In the genomic region with DNA sequence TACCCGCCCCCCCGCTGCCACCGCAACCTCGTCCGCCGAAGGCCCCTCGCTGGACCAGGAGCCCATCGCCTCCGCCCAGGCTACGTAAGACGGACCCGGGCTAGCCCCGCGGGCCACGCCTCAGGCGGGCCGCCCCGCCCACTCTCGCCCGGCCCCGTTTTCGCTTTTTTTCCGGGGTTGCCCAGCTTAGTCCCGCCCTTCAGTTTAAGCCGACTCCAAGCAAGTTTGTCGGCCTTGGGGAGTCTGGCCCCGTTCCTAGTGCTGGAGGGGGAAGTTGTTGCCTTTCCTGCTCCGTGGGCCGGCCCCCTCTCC, we compare ENCODE assay signal across 8 cellular contexts. TPM values are rescaled to one million over a fixed set of nuclear protein-coding genes. Genes with fewer than 3 reads are reported as not detected.
DNase-seq lines count a peak whose midpoint lies in the region; ATAC-seq and TF ChIP-seq lines count a peak whose summit lies in the region.

No MANE protein-coding gene starts in this region.

- in situ Hi-C loops in Caki2 (cut with HindIII; ENCODE audit: low pct_unique_long_range_greater_than_20kb, low sequenced_read_pairs) (no loop called here), IMR-90 (cut with MboI; ENCODE audit: low sequenced_read_pairs) (no loop called here)

- H4K20me1 ChIP-seq in IMR-90 (ENCODE audit: insufficient read depth, low read length), result peaks cover 25% of the 10 kb centered on the region
- peaks cover 5% of the 10 kb centered on the region for H4K20me1 ChIP-seq in fibroblast of lung (ENCODE audit: control insufficient read depth, extremely low read depth, insufficient read depth, low read length)

- POLR2A ChIA-PET in IMR-90 (lab: Charles Lee; ENCODE audit: unreplicated experiment), result interaction anchor here (0.6 to 1.0 kb wide), 2 partner anchors 9 to 80 kb away, joined by 3 to 5 read pairs; no protein-coding TSS in a partner anchor
- POLR2A ChIA-PET in naive thymus-derived CD8-positive, alpha-beta T cell (lab: Charles Lee), result interaction anchor here (0.7 to 5.4 kb wide), 12 partner anchors 14 to 82 kb away, joined by 3 to 37 read pairs (median 4); partner anchors contain the start of genes CLK2, ENTREP3, FDPS and HCN3

- H3K27me3 ChIP-seq in IMR-90 (ENCODE audit: control insufficient read depth, insufficient read depth, low read length) (no peaks in the 10 kb centered on the region), fibroblast of lung (ENCODE audit: control insufficient read depth, insufficient read depth, low read length) (no peaks in the 10 kb centered on the region)

- peaks cover 0 to 3% (median 0%) of the 10 kb centered on the region in 3 donors for H3K36me3 Mint-ChIP-seq in naive thymus-derived CD8-positive, alpha-beta T cell

- H3K27ac ChIP-seq in IMR-90 (ENCODE audit: insufficient read depth, low read length) (peak overlapping the region; percentile 95), fibroblast of lung (ENCODE audit: insufficient read depth, low read length) (peak overlapping the region; percentile 70)

- no peak overlapping the region for H2BK15ac ChIP-seq in IMR-90 (ENCODE audit: low read depth, low read length)

- H3K4me3 ChIP-seq in IMR-90 (ENCODE audit: insufficient read depth, low read depth, low read length) (peak overlapping the region; percentile 58), fibroblast of lung (replicated peaks in 1 of 4; ENCODE audit: control extremely low read depth in 1 of 4, insufficient read depth in 1 of 4, low read depth in 3 of 4, low read length in 4 of 4) (peak overlapping the region; percentile 72 to 93 (median 84))

- peak overlapping the region; percentile 51 to 92; a peak in 3 of 4 replicates for H4K8ac ChIP-seq in IMR-90 (ENCODE audit: low read depth in 2 of 2, low read length in 2 of 2)

- peak overlapping the region; percentile 40 for H3K56ac ChIP-seq in IMR-90 (ENCODE audit: extremely low read depth, insufficient read depth, low read length)

- BruUV-seq in IMR-90 (replicated peaks; lab: Mats Ljungman, UMichigan), result no TSS peak

- H3K79me1 ChIP-seq in IMR-90 (ENCODE audit: low read depth in 1 of 2, low read length in 2 of 2), result peaks cover 9 to 64% of the 10 kb centered on the region in 2 experiments

- H3K4me2 ChIP-seq in IMR-90 (ENCODE audit: low read depth, low read length) (peak overlapping the region; percentile 90), fibroblast of lung (ENCODE audit: extremely low read depth, insufficient read depth, low read length) (peak overlapping the region; percentile 77)

- no peaks in the 10 kb centered on the region for H3K9me3 Mint-ChIP-seq in naive thymus-derived CD8-positive, alpha-beta T cell

- H3K4me1 ChIP-seq in IMR-90 (ENCODE audit: control insufficient read depth, insufficient read depth, low read length) (peaks cover 18% of the 10 kb centered on the region; the same call in 1 of the 2 replicates), fibroblast of lung (ENCODE audit: control insufficient read depth, extremely low read depth, insufficient read depth, low read length) (peaks cover 23% of the 10 kb centered on the region)

- H2AK5ac ChIP-seq in IMR-90 (ENCODE audit: low read depth, low read length), result peak overlapping the region; percentile 57

- H2AK9ac ChIP-seq in IMR-90 (replicated peaks; ENCODE audit: low read depth, low read length, poor library complexity), result peak overlapping the region; percentile 99

- peaks cover 20 to 41% (median 35%) of the 10 kb centered on the region in 4 donors for H3K4me1 Mint-ChIP-seq in naive thymus-derived CD8-positive, alpha-beta T cell

- peak overlapping the region in 9 of 10 donors; percentile 41 to 94 (median 83) for H3K27ac Mint-ChIP-seq in naive thymus-derived CD8-positive, alpha-beta T cell

- peak overlapping the region; percentile 67 for H4K5ac ChIP-seq in IMR-90 (ENCODE audit: low read depth, low read length)

- CTCF ChIA-PET in IMR-90 (lab: Yijun Ruan, JAX), result interaction anchor here (0.8 to 1.6 kb wide), 3 partner anchors 14 to 73 kb away, joined by 3 to 5 read pairs (median 4); no protein-coding TSS in a partner anchor

- peak overlapping the region; percentile 96 for H3K4ac ChIP-seq in IMR-90 (ENCODE audit: low read depth, low read length)

- H2AFZ ChIP-seq in IMR-90 (replicated peaks; ENCODE audit: low read length, poor library complexity), result peak overlapping the region; percentile 98
- peak overlapping the region; percentile 43 for H2AFZ ChIP-seq in fibroblast of lung (ENCODE audit: low read length)

- intact Hi-C loops in IMR-90 (cut with micrococcal nuclease), result loop anchor here (1.0 to 10.0 kb wide), 6 partner anchors 46 to 324 kb away; partner anchors contain the start of genes CLK2, HCN3, MTX1 and THBS3

- H2BK120ac ChIP-seq in IMR-90 (ENCODE audit: low read depth, low read length), result peak overlapping the region; percentile 48; the same call in 1 of the 2 replicates

- DNase-seq in Caki2 (ENCODE audit: low read depth) (peak; percentile 95), IMR-90 (peak; percentile 86), RPMI7951 (ENCODE audit: low read depth) (peak; percentile 83), fibroblast of lung (ENCODE audit: low read depth in 2 of 2) (peak; percentile 89 to 92)
- DNase-seq in activated T-helper 1 cell treated with anti-CD3 and anti-CD28 coated beads, Interleukin-2, amount 50 U/mL, for 16 hours (ENCODE audit: low read depth in 1 of 2, low spot score in 1 of 2), result peak; percentile 58 to 71
- peak; percentile 46 to 85 (median 68) for DNase-seq in naive thymus-derived CD8-positive, alpha-beta T cell
- peak; percentile 71 for DNase-seq in stimulated activated naive CD4-positive, alpha-beta T cell treated with Interleukin-2 at 50 U/mL for 16 hours (lab: John Stamatoyannopoulos, UW)

- no peak overlapping the region for H2BK20ac ChIP-seq in IMR-90 (ENCODE audit: low read depth, low read length)

- H3K9ac ChIP-seq in IMR-90 (ENCODE audit: low read depth, low read length) (peak overlapping the region; percentile 80), fibroblast of lung (ENCODE audit: insufficient read depth, low read length) (peak overlapping the region; percentile 76)

- H3K27me3 Mint-ChIP-seq in naive thymus-derived CD8-positive, alpha-beta T cell, result no peaks in the 10 kb centered on the region

- peaks cover 20% of the 10 kb centered on the region for H3K36me3 ChIP-seq in IMR-90 (ENCODE audit: control insufficient read depth, insufficient read depth, low read length)
- peaks cover 10% of the 10 kb centered on the region for H3K36me3 ChIP-seq in fibroblast of lung (ENCODE audit: control insufficient read depth, insufficient read depth, low read length)

- WGBS in IMR-90 (ENCODE audit: extremely low coverage in 2 of 2, insufficient read length in 1 of 2), 2 experiments, result no CpG with 5 or more reads among the region's 29 CpGs

- TF ChIP-seq RAD21 in IMR-90 (IDR thresholded peaks at IDR 0.05; ENCODE audit: low read length), result no peak

- peak overlapping the region; percentile 82 to 93 (median 90) for H3K4me3 Mint-ChIP-seq in naive thymus-derived CD8-positive, alpha-beta T cell

- H3K79me2 ChIP-seq in fibroblast of lung (ENCODE audit: control insufficient read depth, insufficient read depth, low read length), result peaks cover 17% of the 10 kb centered on the region

- peaks cover 16% of the 10 kb centered on the region; the same call in 1 of the 2 replicates for H3K9me1 ChIP-seq in IMR-90 (ENCODE audit: insufficient read depth, low read length)

- no peak for TF ChIP-seq POLR2A in IMR-90 (IDR thresholded peaks at IDR 0.05; ENCODE audit: low read depth, low read length)

- peak overlapping the region; percentile 64; the same call in 1 of the 2 replicates for H3K23ac ChIP-seq in IMR-90 (ENCODE audit: low read depth, low read length)

- TF ChIP-seq CTCF in IMR-90 (conservative IDR thresholded peaks at IDR 0.05; ENCODE audit: low read depth, low read length) (no peak), fibroblast of lung (conservative IDR thresholded peaks at IDR 0.05 in 1 of 2, IDR thresholded peaks at IDR 0.05 in 1 of 2; ENCODE audit: low read depth in 1 of 2, low read length in 2 of 2) (no peak)

- peak overlapping the region; percentile 85 for H4K91ac ChIP-seq in IMR-90 (ENCODE audit: insufficient read depth, low read depth, low read length)

- ATAC-seq in GM21447 (IDR thresholded peaks at IDR 0.05; ENCODE audit: unreplicated experiment), result peak; percentile 45
- peak; percentile 67 for ATAC-seq in IMR-90 (ENCODE audit: low read depth)
- peak; percentile 59 to 60 for ATAC-seq in naive thymus-derived CD8-positive, alpha-beta T cell

- peak overlapping the region; percentile 81 for H2BK5ac ChIP-seq in IMR-90 (ENCODE audit: low read depth, low read length, poor library complexity, severe bottlenecking)

- peak overlapping the region; percentile 44; the same call in 1 of the 2 replicates for H3K18ac ChIP-seq in IMR-90 (ENCODE audit: low read depth, low read length)

- H3K9me3 ChIP-seq in IMR-90 (ENCODE audit: control insufficient read depth, insufficient read depth, low read length) (no peaks in the 10 kb centered on the region), fibroblast of lung (ENCODE audit: control insufficient read depth, insufficient read depth, low read depth, low read length) (no peaks in the 10 kb centered on the region)

- peak overlapping the region; percentile 79 for H3K14ac ChIP-seq in IMR-90 (replicated peaks; ENCODE audit: low read depth, low read length)

- dilution Hi-C loops in IMR-90 (cut with HindIII; ENCODE audit: low sequenced_read_pairs, unreplicated experiment), result no loop called here

RNA-seq across cellular contexts. Expression of gene RUSC1, which starts 3.0 kb away (rescaled TPM):
- 22.6 and 24.3 TPM in 2 replicates for total RNA-seq in Caki2 (2014; rRNA removed; shearing (Covaris generic); ENCODE audit: low replicate concordance)
- total RNA-seq in IMR-90 (2012; rRNA removed), result 4.1 and 4.2 TPM in 2 replicates
- 31.4 and 32.7 TPM in 2 replicates for polyA plus RNA-seq in IMR-90 (2012; rRNA removed)
- 20.7 and 29.2 TPM in 2 replicates for polyA plus RNA-seq in IMR-90 (2012; cell fraction: cytosol; rRNA removed)
- 92.9 and 175 TPM in 2 replicates for polyA plus RNA-seq in IMR-90 (2012; cell fraction: nucleus; rRNA removed; ENCODE audit: low replicate concordance)
- total RNA-seq in RPMI7951 (2014; rRNA removed; shearing (Covaris generic)), result 25.1 and 26.2 TPM in 2 replicates
- total RNA-seq in fibroblast of lung, result 9.8 and 12.6 TPM in 2 replicates
- 16.4 and 22.8 TPM in 2 replicates for polyA plus RNA-seq in fibroblast of lung
- 19.4 and 30.3 TPM in 2 replicates for polyA plus RNA-seq in fibroblast of lung (2012)
- 31.4 and 43.0 TPM in 2 replicates for polyA minus RNA-seq in fibroblast of lung (ENCODE audit: low replicate concordance)
- 10 to 100 TPM; 16.1 to 16.3 TPM for total RNA-seq in naive thymus-derived CD8-positive, alpha-beta T cell
- polyA plus RNA-seq in naive thymus-derived CD8-positive, alpha-beta T cell, result 1 to 10 TPM; 4.4 to 7.9 (median 7.5) TPM

RNA-seq across cellular contexts. Expression of gene FDPS, which starts 15.0 kb away (rescaled TPM):
- 239 and 330 TPM in 2 replicates for total RNA-seq in Caki2 (2014; rRNA removed; shearing (Covaris generic); ENCODE audit: low replicate concordance)
- total RNA-seq in IMR-90 (2012; rRNA removed) (176 and 191 TPM in 2 replicates), fibroblast of lung (279 and 840 TPM in 2 replicates)
- polyA plus RNA-seq in IMR-90 (2012; rRNA removed) (183 and 186 TPM in 2 replicates), fibroblast of lung (399 TPM in 2 replicates)
- 89.2 and 302 TPM in 2 replicates for polyA plus RNA-seq in IMR-90 (2012; cell fraction: cytosol; rRNA removed)
- polyA plus RNA-seq in IMR-90 (2012; cell fraction: nucleus; rRNA removed; ENCODE audit: low replicate concordance), result 127 and 231 TPM in 2 replicates
- 148 and 166 TPM in 2 replicates for total RNA-seq in RPMI7951 (2014; rRNA removed; shearing (Covaris generic))
- polyA plus RNA-seq in fibroblast of lung (2012), result 480 and 515 TPM in 2 replicates
- 188 and 231 TPM in 2 replicates for polyA minus RNA-seq in fibroblast of lung (ENCODE audit: low replicate concordance)
- 10 to 100 TPM; 78.9 to 87.1 TPM for total RNA-seq in naive thymus-derived CD8-positive, alpha-beta T cell
- polyA plus RNA-seq in naive thymus-derived CD8-positive, alpha-beta T cell, result 100 to 1,000 TPM in 2 of 3 donors, 10 to 100 TPM in 1; 97.2 to 120 (median 105) TPM

RNA-seq across cellular contexts. Expression of gene PKLR, which starts 22.4 kb away (rescaled TPM):
- total RNA-seq in Caki2 (2014; rRNA removed; shearing (Covaris generic); ENCODE audit: low replicate concordance), result not detected in 2 replicates
- not detected in 2 replicates for total RNA-seq in IMR-90 (2012; rRNA removed)
- 0.03 TPM in 1 of 2 replicates, not detected in the other for polyA plus RNA-seq in IMR-90 (2012; rRNA removed)
- polyA plus RNA-seq in IMR-90 (2012; cell fraction: cytosol; rRNA removed), result not detected in 2 replicates
- 0.03 and 0.05 TPM in 2 replicates for polyA plus RNA-seq in IMR-90 (2012; cell fraction: nucleus; rRNA removed; ENCODE audit: low replicate concordance)
- not detected in 2 replicates for total RNA-seq in RPMI7951 (2014; rRNA removed; shearing (Covaris generic))
- not detected in 2 replicates for total RNA-seq in fibroblast of lung
- polyA plus RNA-seq in fibroblast of lung, result not detected in 2 replicates
- polyA plus RNA-seq in fibroblast of lung (2012), result not detected in 2 replicates
- polyA minus RNA-seq in fibroblast of lung (ENCODE audit: low replicate concordance), result not detected in 2 replicates
- not detected for total RNA-seq in naive thymus-derived CD8-positive, alpha-beta T cell
- not detected for polyA plus RNA-seq in naive thymus-derived CD8-positive, alpha-beta T cell

RNA-seq across cellular contexts. Expression of gene HCN3, which starts 46.4 kb away (rescaled TPM):
- 0.06 and 0.84 TPM in 2 replicates for total RNA-seq in Caki2 (2014; rRNA removed; shearing (Covaris generic); ENCODE audit: low replicate concordance)
- 0.36 and 0.83 TPM in 2 replicates for total RNA-seq in IMR-90 (2012; rRNA removed)
- 2.7 and 2.9 TPM in 2 replicates for polyA plus RNA-seq in IMR-90 (2012; rRNA removed)
- polyA plus RNA-seq in IMR-90 (2012; cell fraction: cytosol; rRNA removed), result 0.88 and 1.4 TPM in 2 replicates
- polyA plus RNA-seq in IMR-90 (2012; cell fraction: nucleus; rRNA removed; ENCODE audit: low replicate concordance), result 20.7 and 30.0 TPM in 2 replicates
- total RNA-seq in RPMI7951 (2014; rRNA removed; shearing (Covaris generic)), result 0.36 and 0.59 TPM in 2 replicates
- total RNA-seq in fibroblast of lung, result 0.99 and 1.0 TPM in 2 replicates
- 0.79 and 0.86 TPM in 2 replicates for polyA plus RNA-seq in fibroblast of lung
- polyA plus RNA-seq in fibroblast of lung (2012), result 0.73 and 1.1 TPM in 2 replicates
- polyA minus RNA-seq in fibroblast of lung (ENCODE audit: low replicate concordance), result 7.3 and 11.7 TPM in 2 replicates
- total RNA-seq in naive thymus-derived CD8-positive, alpha-beta T cell, result 1 to 10 TPM; 3.9 to 4.1 TPM
- under 1 TPM in 2 of 3 donors, not detected in 1; 0.20 to 0.51 TPM for polyA plus RNA-seq in naive thymus-derived CD8-positive, alpha-beta T cell

RNA-seq across cellular contexts. Expression of gene CLK2, which starts 50.4 kb away (rescaled TPM):
- 30.8 and 32.8 TPM in 2 replicates for total RNA-seq in Caki2 (2014; rRNA removed; shearing (Covaris generic); ENCODE audit: low replicate concordance)
- total RNA-seq in IMR-90 (2012; rRNA removed) (19.2 and 19.7 TPM in 2 replicates), fibroblast of lung (21.3 and 26.8 TPM in 2 replicates)
- polyA plus RNA-seq in IMR-90 (2012; rRNA removed) (53.0 and 61.2 TPM in 2 replicates), fibroblast of lung (34.0 and 40.9 TPM in 2 replicates)
- polyA plus RNA-seq in IMR-90 (2012; cell fraction: cytosol; rRNA removed), result 18.2 and 18.6 TPM in 2 replicates
- 460 and 576 TPM in 2 replicates for polyA plus RNA-seq in IMR-90 (2012; cell fraction: nucleus; rRNA removed; ENCODE audit: low replicate concordance)
- total RNA-seq in RPMI7951 (2014; rRNA removed; shearing (Covaris generic)), result 13.1 and 20.8 TPM in 2 replicates
- 23.9 and 27.2 TPM in 2 replicates for polyA plus RNA-seq in fibroblast of lung (2012)
- 47.5 and 75.3 TPM in 2 replicates for polyA minus RNA-seq in fibroblast of lung (ENCODE audit: low replicate concordance)
- total RNA-seq in naive thymus-derived CD8-positive, alpha-beta T cell, result 100 to 1,000 TPM; 115 to 134 TPM
- polyA plus RNA-seq in naive thymus-derived CD8-positive, alpha-beta T cell, result 10 to 100 TPM; 11.3 to 22.6 (median 12.9) TPM

Comparison
In these comparisons a context has a peak if more than half of its experiments do, and no peak if none do; other contexts are left out.
1. Peak in every context shown above with its lines: DNase-seq, ATAC-seq, H3K4me3 ChIP-seq and H3K27ac ChIP-seq.